13 cellular contexts compared by ENCODE assay signal in genomic region chr10:60606343-60607080, GRCh38.
DNase-seq lines count a peak whose midpoint lies in the region; ATAC-seq and TF ChIP-seq lines count a peak whose summit lies in the region.
"Had no signal": no experiment of that assay in that cellular context is flagged by ENCODE, and none has a peak within 500 bp of the region (broad histone marks: within the 10 kb centered on the region; RNA-seq: fewer than 3 reads in every experiment).

No MANE protein-coding gene starts in this region.

- H3K14ac ChIP-seq in H9 (ENCODE audit: insufficient read depth, low read length), result no peak overlapping the region

- no peak overlapping the region for H3K9ac ChIP-seq in H9 (ENCODE audit: extremely low read depth, insufficient read length, low read length)

- H3K9me2 ChIP-seq in hepatocyte (replicated peaks; ENCODE audit: insufficient read depth), result no peaks in the 10 kb centered on the region

- H3K4me2 ChIP-seq in H9 (ENCODE audit: insufficient read depth, insufficient read length, low read length) (no peak overlapping the region), hepatocyte (no peak overlapping the region)

- H3K27ac ChIP-seq in ACC112 (ENCODE audit: low read depth, low read length) (peak overlapping the region; percentile 61; the same call in 1 of the 2 replicates), H9 (ENCODE audit: insufficient read length, low read depth, low read length) (no peak overlapping the region), hepatocyte (peak overlapping the region; percentile 9)
- H3K27ac ChIP-seq: stomach had no signal

- peaks cover 15% of the 10 kb centered on the region for H3K4me1 ChIP-seq in ACC112 (ENCODE audit: control insufficient read depth, insufficient read depth, low read length, unreplicated experiment)
- no peaks in the 10 kb centered on the region; the same call in 1 of the 2 replicates for H3K4me1 ChIP-seq in H9 (ENCODE audit: insufficient read depth, low read length)
- no peaks in the 10 kb centered on the region for H3K4me1 ChIP-seq in hepatocyte (ENCODE audit: insufficient read depth)
- H3K4me1 ChIP-seq: stomach had no signal

- no peaks in the 10 kb centered on the region for H3K9me3 ChIP-seq in H9 (ENCODE audit: control insufficient read depth, low read depth, low read length)
- no peaks in the 10 kb centered on the region for H3K9me3 ChIP-seq in hepatocyte (ENCODE audit: low read depth)
- H3K9me3 ChIP-seq: stomach had no signal

- H2AK5ac ChIP-seq in H9 (ENCODE audit: insufficient read length, low read length), result no peak overlapping the region

- no peaks in the 10 kb centered on the region for H3K27me3 Mint-ChIP-seq in H9 (ENCODE audit: low read depth)
- H3K27me3 Mint-ChIP-seq in activated T-helper 17 cell treated with anti-CD3 and anti-CD28 coated beads, Interleukin-2, amount 50 U/mL, for 72 hours, result no peaks in the 10 kb centered on the region

- DNase-seq in H9, result no peak
- DNase-seq in hepatocyte (ENCODE audit: low spot score), result peak; percentile 16
- DNase-seq in NCI-H524 (lab: John Stamatoyannopoulos, UW), result no peak
- DNase-seq in islet precursor cell, result no peak
- DNase-seq in NCI-H82 (lab: John Stamatoyannopoulos, UW), result no peak
- DNase-seq: NCI-H524 treated with DMSO at 0.1 percent for 48 hours; stimulated activated CD4-positive, alpha-beta T cell treated with anti-CD3 and anti-CD28 coated beads, Interleukin-2, amount 100 ng/mL, for 24 hours; stomach had no signal

- H2BK20ac ChIP-seq in H9 (ENCODE audit: low read depth, low read length, poor library complexity, severe bottlenecking), result no peak overlapping the region

- no peak overlapping the region for H3T11ph ChIP-seq in H9 (ENCODE audit: low read length)

- H3K36me3 ChIP-seq in ACC112 (ENCODE audit: insufficient read depth, low read length), result no peaks in the 10 kb centered on the region
- no peaks in the 10 kb centered on the region for H3K36me3 ChIP-seq in hepatocyte (replicated peaks; ENCODE audit: insufficient read depth, low read depth)
- H3K36me3 ChIP-seq: stomach had no signal

- H4K8ac ChIP-seq in H9 (replicated peaks; ENCODE audit: insufficient read length, low read depth, low read length), result no peak overlapping the region

- no peak overlapping the region for H2BK12ac ChIP-seq in H9 (ENCODE audit: insufficient read length, low read depth, low read length)

- H3K79me2 ChIP-seq in ACC112 (ENCODE audit: control insufficient read depth, insufficient read depth, low read length, unreplicated experiment), result no peaks in the 10 kb centered on the region
- no peaks in the 10 kb centered on the region for H3K79me2 ChIP-seq in H9 (ENCODE audit: insufficient read depth, low read length)
- no peaks in the 10 kb centered on the region for H3K79me2 ChIP-seq in hepatocyte

- WGBS in H9 (ENCODE audit: extremely low coverage, insufficient read length, low lambda C conversion rate), result no CpG with 5 or more reads among the region's 2 CpGs
- WGBS in hepatocyte (ENCODE audit: low lambda C conversion rate, missing lambda C conversion rate), result 68% methylated on average over 2 of the region's 2 CpGs

- H2BK15ac ChIP-seq in H9 (ENCODE audit: low read depth, low read length), result no peak overlapping the region

- H3K27me3 ChIP-seq in ACC112 (ENCODE audit: insufficient read depth, low read length) (no peaks in the 10 kb centered on the region), H9 (ENCODE audit: insufficient read depth, low read length) (no peaks in the 10 kb centered on the region), hepatocyte (no peaks in the 10 kb centered on the region)
- H3K27me3 ChIP-seq: stomach had no signal

- no peak overlapping the region for H3K4me3 Mint-ChIP-seq in H9
- peak overlapping the region; percentile 12 for H3K4me3 Mint-ChIP-seq in activated T-helper 17 cell treated with anti-CD3 and anti-CD28 coated beads, Interleukin-2, amount 50 U/mL, for 72 hours
- H3K4me3 Mint-ChIP-seq: neural crest cell had no signal

- H4K5ac ChIP-seq in H9 (ENCODE audit: insufficient read length, low read depth, low read length), result peak overlapping the region; percentile 41

- H3K23ac ChIP-seq in H9 (ENCODE audit: insufficient read length, low read depth, low read length), result no peak overlapping the region

- H4K20me1 ChIP-seq in H9 (ENCODE audit: control insufficient read depth, insufficient read depth, insufficient read length), result no peaks in the 10 kb centered on the region
- no peaks in the 10 kb centered on the region for H4K20me1 ChIP-seq in hepatocyte (ENCODE audit: insufficient read depth, poor library complexity, severe bottlenecking)

- peaks cover 9% of the 10 kb centered on the region in 2 experiments for H3K4me1 Mint-ChIP-seq in H9
- H3K4me1 Mint-ChIP-seq in activated T-helper 17 cell treated with anti-CD3 and anti-CD28 coated beads, Interleukin-2, amount 50 U/mL, for 72 hours, result peaks cover 8% of the 10 kb centered on the region

- no peaks in the 10 kb centered on the region for H3K9me3 Mint-ChIP-seq in H9
- H3K9me3 Mint-ChIP-seq in activated T-helper 17 cell treated with anti-CD3 and anti-CD28 coated beads, Interleukin-2, amount 50 U/mL, for 72 hours, result no peaks in the 10 kb centered on the region
- H3K9me3 Mint-ChIP-seq: neural crest cell had no signal

- TF ChIP-seq CTCF in H9 (conservative IDR thresholded peaks at IDR 0.05), result no peak
- no peak for TF ChIP-seq CTCF in hepatocyte (IDR thresholded peaks at IDR 0.05; ENCODE audit: poor library complexity)

- peak overlapping the region; percentile 48 for H2AFZ ChIP-seq in ACC112 (ENCODE audit: low read length, unreplicated experiment)
- H2AFZ ChIP-seq in H9 (ENCODE audit: low read length), result no peak overlapping the region
- H2AFZ ChIP-seq in hepatocyte, result no peak overlapping the region

- no peak overlapping the region for H3K27ac Mint-ChIP-seq in H9
- H3K27ac Mint-ChIP-seq in activated T-helper 17 cell treated with anti-CD3 and anti-CD28 coated beads, Interleukin-2, amount 50 U/mL, for 72 hours, result no peak overlapping the region

- H3K79me1 ChIP-seq in H9 (ENCODE audit: insufficient read depth, low read depth, low read length, poor library complexity, severe bottlenecking), result no peaks in the 10 kb centered on the region

- no peak overlapping the region for H3K18ac ChIP-seq in H9 (ENCODE audit: insufficient read length, low read depth, low read length)

- H3K4ac ChIP-seq in H9 (ENCODE audit: low read depth, low read length), result no peak overlapping the region

- ATAC-seq in activated T-helper 17 cell treated with anti-CD3 and anti-CD28 coated beads, Interleukin-2, amount 50 U/mL, for 72 hours (replicated peaks), result no peak
- no peak for ATAC-seq in GM21825 (IDR thresholded peaks at IDR 0.05; ENCODE audit: unreplicated experiment)
- ATAC-seq: HCT116 had no signal

- no peaks in the 10 kb centered on the region for H3K23me2 ChIP-seq in H9 (ENCODE audit: insufficient read length, low read depth, low read length, poor library complexity, severe bottlenecking)

- H2BK120ac ChIP-seq in H9 (ENCODE audit: low read depth, low read length, poor library complexity, severe bottlenecking), result no peak overlapping the region

- no peak overlapping the region for H4K91ac ChIP-seq in H9 (ENCODE audit: insufficient read length, low read depth, low read length)

- no peaks in the 10 kb centered on the region for H3K36me3 Mint-ChIP-seq in H9 (ENCODE audit: insufficient read depth in 1 of 3, low read depth in 3 of 3)
- peaks cover 6% of the 10 kb centered on the region for H3K36me3 Mint-ChIP-seq in activated T-helper 17 cell treated with anti-CD3 and anti-CD28 coated beads, Interleukin-2, amount 50 U/mL, for 72 hours (ENCODE audit: low read depth)

- H3K56ac ChIP-seq in H9 (ENCODE audit: insufficient read length, low read depth, low read length), result no peak overlapping the region

- H3K4me3 ChIP-seq in ACC112 (ENCODE audit: low read depth, low read length) (peak overlapping the region; percentile 26), hepatocyte (no peak overlapping the region)
- H3K4me3 ChIP-seq: stomach had no signal

- H2BK5ac ChIP-seq in H9 (ENCODE audit: insufficient read length, low read length), result no peak overlapping the region
